Comparison of ENCODE assay signal across 8 cellular contexts in genomic region chr2:110100481-110101279, GRCh38. TPM values are rescaled to one million over a fixed set of nuclear protein-coding genes. Genes with fewer than 3 reads are reported as not detected.
DNase-seq lines count a peak whose midpoint lies in the region; ATAC-seq, FAIRE-seq and TF ChIP-seq lines count a peak whose summit lies in the region.
"Not testable (repeated sequence)": the region's sequence is repeated elsewhere in the genome, so short reads cannot be mapped to it uniquely, and the experiment has no call there.
"Had no signal": no experiment of that assay in that cellular context is flagged by ENCODE, and none has a peak within 500 bp of the region (broad histone marks: within the 10 kb centered on the region; RNA-seq: fewer than 3 reads in every experiment).

No MANE protein-coding gene starts in this region.

- not testable (repeated sequence) for DNase-seq in GM23338 (ENCODE audit: low spot score); brain microvascular endothelial cell; esophagus squamous epithelium (lab: John Stamatoyannopoulos, UW); HepG2 (ENCODE audit: low spot score); osteoblast (ENCODE audit: insufficient read length, low spot score, missing footprints); stimulated activated naive CD8-positive, alpha-beta T cell treated with anti-CD3 and anti-CD28 coated beads, Interleukin-15, Interleukin-2, amounts not matched to agents 100 U/mL and 50 U/mL, for 24 hours
- peak in 1 of 3 donors; percentile 4 for DNase-seq in Peyer's patch

- H3K36me3 ChIP-seq in GM23338 (ENCODE audit: insufficient read depth); brain microvascular endothelial cell (replicated peaks); esophagus squamous epithelium; HepG2 (replicated peaks in 1 of 2; ENCODE audit: control insufficient read depth in 1 of 2, insufficient read depth in 2 of 2, low read length in 2 of 2); osteoblast (ENCODE audit: insufficient read depth, low read length): not testable (repeated sequence)
- H3K36me3 ChIP-seq in Peyer's patch, result peaks cover 0 to 20% (median 0%) of the 10 kb centered on the region in 3 donors

- H3K4me3 Mint-ChIP-seq in GM23338, result not testable (repeated sequence)

- H3K27ac Mint-ChIP-seq in GM23338, result not testable (repeated sequence)

- H3K79me2 ChIP-seq in GM23338 (replicated peaks; ENCODE audit: insufficient read depth); HepG2 (ENCODE audit: insufficient read depth, low read length); osteoblast (ENCODE audit: insufficient read depth, low read length): not testable (repeated sequence)

- TF ChIP-seq CTCF in GM23338 (conservative IDR thresholded peaks at IDR 0.05; ENCODE audit: low read depth in 2 of 2); Peyer's patch (IDR thresholded peaks at IDR 0.05); brain microvascular endothelial cell (IDR thresholded peaks at IDR 0.05; ENCODE audit: low read depth, low read length, missing control alignments); esophagus squamous epithelium (IDR thresholded peaks at IDR 0.05); HepG2 (CRISPR knock-in tag; IDR thresholded peaks at IDR 0.05); osteoblast (IDR thresholded peaks at IDR 0.05; ENCODE audit: extremely low read depth, low read depth, low read length): not testable (repeated sequence)

- H3K27ac ChIP-seq in GM23338 (ENCODE audit: low read depth); HepG2 (ENCODE audit: extremely low read length, insufficient read depth, low read length): not testable (repeated sequence)
- peak overlapping the region; percentile 14 to 97 (median 84) for H3K27ac ChIP-seq in Peyer's patch
- peak overlapping the region; percentile 83 for H3K27ac ChIP-seq in brain microvascular endothelial cell
- H3K27ac ChIP-seq in esophagus squamous epithelium, result peak overlapping the region; percentile 86 to 97 (median 94)
- peak overlapping the region; percentile 98 for H3K27ac ChIP-seq in osteoblast (ENCODE audit: low read depth, low read length)

- CTCF ChIA-PET in HepG2 (lab: Yijun Ruan, JAX; ENCODE audit: low intra/inter-chr PET ratio, low total read pairs), result not testable (repeated sequence)

- not testable (repeated sequence) for TF ChIP-seq POLR2A in Peyer's patch (IDR thresholded peaks at IDR 0.05); esophagus squamous epithelium (IDR thresholded peaks at IDR 0.05); HepG2 (IDR thresholded peaks at IDR 0.05; ENCODE audit: insufficient read depth in 1 of 2, low read depth in 2 of 2, low read length in 2 of 2)

- H4K20me1 ChIP-seq in GM23338 (replicated peaks; ENCODE audit: insufficient read depth); HepG2 (ENCODE audit: insufficient read depth, low read length); osteoblast (ENCODE audit: insufficient read depth, low read length): not testable (repeated sequence)

- not testable (repeated sequence) for H3K36me3 Mint-ChIP-seq in GM23338 (ENCODE audit: low read depth)

- H3K4me3 ChIP-seq in GM23338; Peyer's patch; brain microvascular endothelial cell (ENCODE audit: low read depth, low read length); osteoblast (ENCODE audit: insufficient read depth, low read length): not testable (repeated sequence)
- H3K4me3 ChIP-seq in esophagus squamous epithelium (peak overlapping the region in 1 of 4 donors; percentile 31), HepG2 (replicated peaks in 1 of 3; ENCODE audit: insufficient read depth in 1 of 3, low read depth in 2 of 3, low read length in 3 of 3) (peak overlapping the region in 1 of 3 experiments; percentile 43; a peak in 1 of 6 replicates)

- H3K4me1 ChIP-seq in GM23338 (ENCODE audit: insufficient read depth), result not testable (repeated sequence)
- H3K4me1 ChIP-seq in Peyer's patch, result peaks cover 0 to 48% (median 11%) of the 10 kb centered on the region in 4 donors
- H3K4me1 ChIP-seq in esophagus squamous epithelium, result peaks cover 65 to 99% (median 67%) of the 10 kb centered on the region in 3 donors
- H3K4me1 ChIP-seq in HepG2 (ENCODE audit: insufficient read depth, low read length), result peaks cover 43% of the 10 kb centered on the region
- H3K4me1 ChIP-seq in osteoblast (ENCODE audit: insufficient read depth, low read length), result peaks cover 31% of the 10 kb centered on the region

- H3K27me3 Mint-ChIP-seq in GM23338 (ENCODE audit: insufficient read depth, low read depth, poor library complexity), result not testable (repeated sequence)

- H3K9me3 ChIP-seq in Peyer's patch; esophagus squamous epithelium; HepG2 (ENCODE audit: low read length); osteoblast (ENCODE audit: low read depth, low read length): not testable (repeated sequence)

- not testable (repeated sequence) for H3K27me3 ChIP-seq in GM23338 (ENCODE audit: insufficient read depth); Peyer's patch; brain microvascular endothelial cell (replicated peaks); esophagus squamous epithelium; osteoblast (ENCODE audit: insufficient read depth, low read length)
- H3K27me3 ChIP-seq in HepG2 (ENCODE audit: control insufficient read depth in 1 of 2, insufficient read depth in 2 of 2, low read length in 2 of 2), result peaks cover 0 to 11% of the 10 kb centered on the region in 2 experiments; a peak in 3 of 5 replicates

- H3F3A ChIP-seq in GM23338 (replicated peaks; ENCODE audit: low read depth), result not testable (repeated sequence)

- peak overlapping the region; percentile 77 for H2AFZ ChIP-seq in GM23338
- H2AFZ ChIP-seq in HepG2 (ENCODE audit: low read length), result peak overlapping the region; percentile 30
- H2AFZ ChIP-seq in osteoblast (ENCODE audit: low read length), result peak overlapping the region; percentile 3

- in situ Hi-C loops in brain microvascular endothelial cell (cut with HindIII; ENCODE audit: low pct_ligation_motif_present, low sequenced_read_pairs); HepG2 (cut with HindIII; ENCODE audit: extremely low pct_ligation_motif_present, low pct_unique_long_range_greater_than_20kb): not testable (repeated sequence)

- not testable (repeated sequence) for H3K4me2 ChIP-seq in GM23338
- H3K4me2 ChIP-seq in HepG2 (ENCODE audit: low read depth, low read length) (peak overlapping the region; percentile 60), osteoblast (ENCODE audit: insufficient read depth, low read length) (peak overlapping the region; percentile 66)

- not testable (repeated sequence) for ATAC-seq in GM23338
- peak; percentile 16 for ATAC-seq in HepG2
- peak; percentile 11 for ATAC-seq in stimulated activated naive CD8-positive, alpha-beta T cell treated with anti-CD3 and anti-CD28 coated beads, Interleukin-15, Interleukin-2, amounts not matched to agents 100 U/mL and 50 U/mL, for 24 hours

- POLR2A ChIA-PET in HepG2 (lab: Yijun Ruan, JAX), result not testable (repeated sequence)

- H3K9me2 ChIP-seq in GM23338 (ENCODE audit: insufficient read depth), result not testable (repeated sequence)

- TF ChIP-seq RAD21 in HepG2 (CRISPR knock-in tag; IDR thresholded peaks at IDR 0.05), result not testable (repeated sequence)

- WGBS in esophagus squamous epithelium, 2 donors, result 57 to 64% methylated on average over 4 of the region's 12 CpGs
- 68% methylated on average over 11 of the region's 12 CpGs for WGBS in HepG2 (ENCODE audit: low lambda C conversion rate)

- not testable (repeated sequence) for BruUV-seq in HepG2 (replicated peaks; lab: Mats Ljungman, UMichigan)

- not testable (repeated sequence) for H3K4me1 Mint-ChIP-seq in GM23338

- intact Hi-C loops in esophagus squamous epithelium (cut with DNase I); HepG2 (cut with micrococcal nuclease; ENCODE audit: unreplicated experiment): not testable (repeated sequence)

- not testable (repeated sequence) for H3K9me3 Mint-ChIP-seq in GM23338

- not testable (repeated sequence) for TF ChIP-seq EP300 in HepG2 (IDR thresholded peaks at IDR 0.05; ENCODE audit: low read depth in 2 of 2, low read length in 2 of 2); HepG2 (CRISPR knock-in tag; IDR thresholded peaks at IDR 0.05; ENCODE audit: borderline replicate concordance)

- not testable (repeated sequence) for FAIRE-seq in HepG2 (lab: Jason Lieb, UNC)

- not testable (repeated sequence) for H3K9ac ChIP-seq in HepG2 (ENCODE audit: insufficient read depth, low read depth, low read length)

RNA-seq across cellular contexts. Expression of gene MALL, which starts 14.9 kb away (rescaled TPM):
- total RNA-seq in GM23338 (2014; rRNA removed; shearing (Covaris generic)), result 9.3 and 10.2 TPM in 2 replicates
- polyA plus RNA-seq in GM23338 (2016; fragmentation: Nextera tagmentation; extraction: Ambion mirVana), result 5.3 and 5.9 TPM in 2 replicates
- 100 to 1,000 TPM in 3 of 4 donors, 10 to 100 TPM in 1; 40.4 to 814 (median 603) TPM for total RNA-seq in Peyer's patch
- 100 to 1,000 TPM; 146 to 534 (median 225) TPM for total RNA-seq in esophagus squamous epithelium
- not detected in 2 replicates for total RNA-seq in HepG2 (2016; rRNA removed; fragmentation: Illumina TruSeq; extraction: Trizol)
- not detected in 2 replicates for total RNA-seq in HepG2 (2016; cell fraction: cytosol; rRNA removed; fragmentation: Illumina TruSeq; extraction: Trizol; ENCODE audit: low read depth)
- total RNA-seq in HepG2 (2016; cell fraction: insoluble cytoplasmic fraction; rRNA removed; fragmentation: Illumina TruSeq; extraction: Trizol), result not detected in 2 replicates
- not detected in 2 replicates for total RNA-seq in HepG2 (2016; cell fraction: membrane; rRNA removed; fragmentation: Illumina TruSeq; extraction: Trizol)
- not detected in 2 replicates for total RNA-seq in HepG2 (2016; cell fraction: nucleus; rRNA removed; fragmentation: Illumina TruSeq; extraction: Trizol)
- polyA plus RNA-seq in HepG2 (2011; rRNA removed), result not detected in 2 replicates
- polyA plus RNA-seq in HepG2 (2011; cell fraction: cytosol; rRNA removed), result not detected in 2 replicates
- not detected in 2 replicates for polyA plus RNA-seq in HepG2 (2011; cell fraction: nucleus; rRNA removed)
- not detected in 2 replicates for polyA plus RNA-seq in HepG2 (2012)
- polyA plus RNA-seq in HepG2 (2016; cell fraction: cytosol; fragmentation: Illumina TruSeq; extraction: Trizol; ENCODE audit: low read depth), result not detected in 2 replicates
- not detected in 2 replicates for polyA plus RNA-seq in HepG2 (2016; cell fraction: insoluble cytoplasmic fraction; fragmentation: Illumina TruSeq; extraction: Trizol; ENCODE audit: low read depth)
- polyA plus RNA-seq in HepG2 (2016; cell fraction: membrane; fragmentation: Illumina TruSeq; extraction: Trizol; ENCODE audit: low read depth), result not detected in 2 replicates
- polyA plus RNA-seq in HepG2 (2016; cell fraction: nucleus; fragmentation: Illumina TruSeq; extraction: Trizol; ENCODE audit: insufficient read depth, low read depth), result not detected in 2 replicates
- polyA minus RNA-seq in HepG2 (2011; rRNA and poly(A)+ RNA removed; ENCODE audit: low replicate concordance), result not detected in 2 replicates
- polyA minus RNA-seq in HepG2 (2011; cell fraction: cytosol; rRNA and poly(A)+ RNA removed), result not detected in 2 replicates
- not detected in 2 replicates for polyA minus RNA-seq in HepG2 (2011; cell fraction: nucleus; rRNA and poly(A)+ RNA removed)
- 4.4 and 5.1 TPM in 2 replicates for total RNA-seq in osteoblast
- total RNA-seq: activated CD8-positive, alpha-beta T cell treated with anti-CD3 and anti-CD28 coated beads, Interleukin-2, amount 10 ng/mL, durations not matched to agents 7 days and 5 days had no signal

Comparison
In these comparisons a context has a peak if more than half of its experiments do, and no peak if none do; other contexts are left out.
1. H2AFZ ChIP-seq: peak in every context shown above with its lines; median percentile 77 in GM23338; 30 in HepG2; 3 in osteoblast.